1 cellular context compared by ENCODE assay signal in the genomic region with DNA sequence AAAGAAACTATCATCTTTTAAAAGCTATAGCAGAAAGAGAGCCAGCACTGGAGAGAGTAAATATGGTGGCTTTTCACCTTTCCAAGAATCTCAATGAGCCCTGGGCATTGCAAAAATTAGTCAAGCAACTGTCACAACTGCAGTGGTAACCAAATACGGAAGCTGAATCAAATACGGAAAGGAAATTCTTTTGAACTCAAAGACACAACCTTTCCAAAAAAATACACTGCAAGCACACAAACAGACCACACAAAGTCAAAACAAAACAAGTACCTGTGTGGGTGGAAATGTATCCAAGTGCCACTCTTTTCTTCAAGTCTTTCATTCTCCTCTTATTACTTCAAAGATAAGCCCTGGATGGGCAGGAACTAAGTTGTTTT.
TF ChIP-seq lines count a peak whose summit lies in the region.

No MANE protein-coding gene starts in this region.

TF ChIP-seq in GM12878, 131 proteins besides CTCF, POLR2A, EP300 and RAD21 (continued from another document and continues in another):
- peak; percentile 41; the same call in 1 of the 2 replicates for TF ChIP-seq CHD2 (IDR thresholded peaks at IDR 0.05; ENCODE audit: borderline replicate concordance, low read depth, low read length)
- TF ChIP-seq, protein P1, sequence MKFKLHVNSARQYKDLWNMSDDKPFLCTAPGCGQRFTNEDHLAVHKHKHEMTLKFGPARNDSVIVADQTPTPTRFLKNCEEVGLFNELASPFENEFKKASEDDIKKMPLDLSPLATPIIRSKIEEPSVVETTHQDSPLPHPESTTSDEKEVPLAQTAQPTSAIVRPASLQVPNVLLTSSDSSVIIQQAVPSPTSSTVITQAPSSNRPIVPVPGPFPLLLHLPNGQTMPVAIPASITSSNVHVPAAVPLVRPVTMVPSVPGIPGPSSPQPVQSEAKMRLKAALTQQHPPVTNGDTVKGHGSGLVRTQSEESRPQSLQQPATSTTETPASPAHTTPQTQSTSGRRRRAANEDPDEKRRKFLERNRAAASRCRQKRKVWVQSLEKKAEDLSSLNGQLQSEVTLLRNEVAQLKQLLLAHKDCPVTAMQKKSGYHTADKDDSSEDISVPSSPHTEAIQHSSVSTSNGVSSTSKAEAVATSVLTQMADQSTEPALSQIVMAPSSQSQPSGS (IDR thresholded peaks at IDR 0.05; ENCODE audit: low read length) = peak; percentile 93
- peak; percentile 87 for TF ChIP-seq TBL1XR1 (IDR thresholded peaks at IDR 0.05; ENCODE audit: low read depth, low read length)
- TF ChIP-seq, protein P2, sequence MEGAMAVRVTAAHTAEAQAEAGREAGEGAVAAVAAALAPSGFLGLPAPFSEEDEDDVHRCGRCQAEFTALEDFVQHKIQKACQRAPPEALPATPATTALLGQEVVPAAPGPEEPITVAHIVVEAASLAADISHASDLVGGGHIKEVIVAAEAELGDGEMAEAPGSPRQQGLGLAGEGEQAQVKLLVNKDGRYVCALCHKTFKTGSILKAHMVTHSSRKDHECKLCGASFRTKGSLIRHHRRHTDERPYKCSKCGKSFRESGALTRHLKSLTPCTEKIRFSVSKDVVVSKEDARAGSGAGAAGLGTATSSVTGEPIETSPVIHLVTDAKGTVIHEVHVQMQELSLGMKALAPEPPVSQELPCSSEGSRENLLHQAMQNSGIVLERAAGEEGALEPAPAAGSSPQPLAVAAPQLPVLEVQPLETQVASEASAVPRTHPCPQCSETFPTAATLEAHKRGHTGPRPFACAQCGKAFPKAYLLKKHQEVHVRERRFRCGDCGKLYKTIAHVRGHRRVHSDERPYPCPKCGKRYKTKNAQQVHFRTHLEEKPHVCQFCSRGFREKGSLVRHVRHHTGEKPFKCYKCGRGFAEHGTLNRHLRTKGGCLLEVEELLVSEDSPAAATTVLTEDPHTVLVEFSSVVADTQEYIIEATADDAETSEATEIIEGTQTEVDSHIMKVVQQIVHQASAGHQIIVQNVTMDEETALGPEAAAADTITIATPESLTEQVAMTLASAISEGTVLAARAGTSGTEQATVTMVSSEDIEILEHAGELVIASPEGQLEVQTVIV (IDR thresholded peaks at IDR 0.05; ENCODE audit: borderline replicate concordance, partially characterized antibody) = no peak
- TF ChIP-seq, protein P3, sequence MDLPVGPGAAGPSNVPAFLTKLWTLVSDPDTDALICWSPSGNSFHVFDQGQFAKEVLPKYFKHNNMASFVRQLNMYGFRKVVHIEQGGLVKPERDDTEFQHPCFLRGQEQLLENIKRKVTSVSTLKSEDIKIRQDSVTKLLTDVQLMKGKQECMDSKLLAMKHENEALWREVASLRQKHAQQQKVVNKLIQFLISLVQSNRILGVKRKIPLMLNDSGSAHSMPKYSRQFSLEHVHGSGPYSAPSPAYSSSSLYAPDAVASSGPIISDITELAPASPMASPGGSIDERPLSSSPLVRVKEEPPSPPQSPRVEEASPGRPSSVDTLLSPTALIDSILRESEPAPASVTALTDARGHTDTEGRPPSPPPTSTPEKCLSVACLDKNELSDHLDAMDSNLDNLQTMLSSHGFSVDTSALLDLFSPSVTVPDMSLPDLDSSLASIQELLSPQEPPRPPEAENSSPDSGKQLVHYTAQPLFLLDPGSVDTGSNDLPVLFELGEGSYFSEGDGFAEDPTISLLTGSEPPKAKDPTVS (IDR thresholded peaks at IDR 0.05; ENCODE audit: low read depth, low read length) = no peak
- TF ChIP-seq CHD4 (IDR thresholded peaks at IDR 0.05) = no peak
- TF ChIP-seq, protein P4, sequence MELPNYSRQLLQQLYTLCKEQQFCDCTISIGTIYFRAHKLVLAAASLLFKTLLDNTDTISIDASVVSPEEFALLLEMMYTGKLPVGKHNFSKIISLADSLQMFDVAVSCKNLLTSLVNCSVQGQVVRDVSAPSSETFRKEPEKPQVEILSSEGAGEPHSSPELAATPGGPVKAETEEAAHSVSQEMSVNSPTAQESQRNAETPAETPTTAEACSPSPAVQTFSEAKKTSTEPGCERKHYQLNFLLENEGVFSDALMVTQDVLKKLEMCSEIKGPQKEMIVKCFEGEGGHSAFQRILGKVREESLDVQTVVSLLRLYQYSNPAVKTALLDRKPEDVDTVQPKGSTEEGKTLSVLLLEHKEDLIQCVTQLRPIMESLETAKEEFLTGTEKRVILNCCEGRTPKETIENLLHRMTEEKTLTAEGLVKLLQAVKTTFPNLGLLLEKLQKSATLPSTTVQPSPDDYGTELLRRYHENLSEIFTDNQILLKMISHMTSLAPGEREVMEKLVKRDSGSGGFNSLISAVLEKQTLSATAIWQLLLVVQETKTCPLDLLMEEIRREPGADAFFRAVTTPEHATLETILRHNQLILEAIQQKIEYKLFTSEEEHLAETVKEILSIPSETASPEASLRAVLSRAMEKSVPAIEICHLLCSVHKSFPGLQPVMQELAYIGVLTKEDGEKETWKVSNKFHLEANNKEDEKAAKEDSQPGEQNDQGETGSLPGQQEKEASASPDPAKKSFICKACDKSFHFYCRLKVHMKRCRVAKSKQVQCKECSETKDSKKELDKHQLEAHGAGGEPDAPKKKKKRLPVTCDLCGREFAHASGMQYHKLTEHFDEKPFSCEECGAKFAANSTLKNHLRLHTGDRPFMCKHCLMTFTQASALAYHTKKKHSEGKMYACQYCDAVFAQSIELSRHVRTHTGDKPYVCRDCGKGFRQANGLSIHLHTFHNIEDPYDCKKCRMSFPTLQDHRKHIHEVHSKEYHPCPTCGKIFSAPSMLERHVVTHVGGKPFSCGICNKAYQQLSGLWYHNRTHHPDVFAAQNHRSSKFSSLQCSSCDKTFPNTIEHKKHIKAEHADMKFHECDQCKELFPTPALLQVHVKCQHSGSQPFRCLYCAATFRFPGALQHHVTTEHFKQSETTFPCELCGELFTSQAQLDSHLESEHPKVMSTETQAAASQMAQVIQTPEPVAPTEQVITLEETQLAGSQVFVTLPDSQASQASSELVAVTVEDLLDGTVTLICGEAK (IDR thresholded peaks at IDR 0.05; ENCODE audit: borderline replicate concordance) = no peak
- TF ChIP-seq DPF2 (IDR thresholded peaks at IDR 0.05) = peak; percentile 91
- TF ChIP-seq, protein P5, sequence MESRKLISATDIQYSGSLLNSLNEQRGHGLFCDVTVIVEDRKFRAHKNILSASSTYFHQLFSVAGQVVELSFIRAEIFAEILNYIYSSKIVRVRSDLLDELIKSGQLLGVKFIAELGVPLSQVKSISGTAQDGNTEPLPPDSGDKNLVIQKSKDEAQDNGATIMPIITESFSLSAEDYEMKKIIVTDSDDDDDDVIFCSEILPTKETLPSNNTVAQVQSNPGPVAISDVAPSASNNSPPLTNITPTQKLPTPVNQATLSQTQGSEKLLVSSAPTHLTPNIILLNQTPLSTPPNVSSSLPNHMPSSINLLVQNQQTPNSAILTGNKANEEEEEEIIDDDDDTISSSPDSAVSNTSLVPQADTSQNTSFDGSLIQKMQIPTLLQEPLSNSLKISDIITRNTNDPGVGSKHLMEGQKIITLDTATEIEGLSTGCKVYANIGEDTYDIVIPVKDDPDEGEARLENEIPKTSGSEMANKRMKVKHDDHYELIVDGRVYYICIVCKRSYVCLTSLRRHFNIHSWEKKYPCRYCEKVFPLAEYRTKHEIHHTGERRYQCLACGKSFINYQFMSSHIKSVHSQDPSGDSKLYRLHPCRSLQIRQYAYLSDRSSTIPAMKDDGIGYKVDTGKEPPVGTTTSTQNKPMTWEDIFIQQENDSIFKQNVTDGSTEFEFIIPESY (IDR thresholded peaks at IDR 0.05) = no peak
- peak; percentile 99 for TF ChIP-seq MTA3 (IDR thresholded peaks at IDR 0.05; ENCODE audit: borderline replicate concordance, low read length)
- TF ChIP-seq, protein P6, sequence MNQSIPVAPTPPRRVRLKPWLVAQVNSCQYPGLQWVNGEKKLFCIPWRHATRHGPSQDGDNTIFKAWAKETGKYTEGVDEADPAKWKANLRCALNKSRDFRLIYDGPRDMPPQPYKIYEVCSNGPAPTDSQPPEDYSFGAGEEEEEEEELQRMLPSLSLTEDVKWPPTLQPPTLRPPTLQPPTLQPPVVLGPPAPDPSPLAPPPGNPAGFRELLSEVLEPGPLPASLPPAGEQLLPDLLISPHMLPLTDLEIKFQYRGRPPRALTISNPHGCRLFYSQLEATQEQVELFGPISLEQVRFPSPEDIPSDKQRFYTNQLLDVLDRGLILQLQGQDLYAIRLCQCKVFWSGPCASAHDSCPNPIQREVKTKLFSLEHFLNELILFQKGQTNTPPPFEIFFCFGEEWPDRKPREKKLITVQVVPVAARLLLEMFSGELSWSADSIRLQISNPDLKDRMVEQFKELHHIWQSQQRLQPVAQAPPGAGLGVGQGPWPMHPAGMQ (IDR thresholded peaks at IDR 0.05; ENCODE audit: borderline replicate concordance) = no peak
- TF ChIP-seq NBN (IDR thresholded peaks at IDR 0.05) = peak; percentile 84
- peak; percentile 32; the same call in 1 of the 2 replicates for TF ChIP-seq SPI1 (IDR thresholded peaks at IDR 0.05; ENCODE audit: borderline replicate concordance, insufficient read depth, low read depth, low read length)
- TF ChIP-seq, protein P7, sequence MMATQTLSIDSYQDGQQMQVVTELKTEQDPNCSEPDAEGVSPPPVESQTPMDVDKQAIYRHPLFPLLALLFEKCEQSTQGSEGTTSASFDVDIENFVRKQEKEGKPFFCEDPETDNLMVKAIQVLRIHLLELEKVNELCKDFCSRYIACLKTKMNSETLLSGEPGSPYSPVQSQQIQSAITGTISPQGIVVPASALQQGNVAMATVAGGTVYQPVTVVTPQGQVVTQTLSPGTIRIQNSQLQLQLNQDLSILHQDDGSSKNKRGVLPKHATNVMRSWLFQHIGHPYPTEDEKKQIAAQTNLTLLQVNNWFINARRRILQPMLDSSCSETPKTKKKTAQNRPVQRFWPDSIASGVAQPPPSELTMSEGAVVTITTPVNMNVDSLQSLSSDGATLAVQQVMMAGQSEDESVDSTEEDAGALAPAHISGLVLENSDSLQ (IDR thresholded peaks at IDR 0.05) = peak; percentile 78
- TF ChIP-seq, protein P8, sequence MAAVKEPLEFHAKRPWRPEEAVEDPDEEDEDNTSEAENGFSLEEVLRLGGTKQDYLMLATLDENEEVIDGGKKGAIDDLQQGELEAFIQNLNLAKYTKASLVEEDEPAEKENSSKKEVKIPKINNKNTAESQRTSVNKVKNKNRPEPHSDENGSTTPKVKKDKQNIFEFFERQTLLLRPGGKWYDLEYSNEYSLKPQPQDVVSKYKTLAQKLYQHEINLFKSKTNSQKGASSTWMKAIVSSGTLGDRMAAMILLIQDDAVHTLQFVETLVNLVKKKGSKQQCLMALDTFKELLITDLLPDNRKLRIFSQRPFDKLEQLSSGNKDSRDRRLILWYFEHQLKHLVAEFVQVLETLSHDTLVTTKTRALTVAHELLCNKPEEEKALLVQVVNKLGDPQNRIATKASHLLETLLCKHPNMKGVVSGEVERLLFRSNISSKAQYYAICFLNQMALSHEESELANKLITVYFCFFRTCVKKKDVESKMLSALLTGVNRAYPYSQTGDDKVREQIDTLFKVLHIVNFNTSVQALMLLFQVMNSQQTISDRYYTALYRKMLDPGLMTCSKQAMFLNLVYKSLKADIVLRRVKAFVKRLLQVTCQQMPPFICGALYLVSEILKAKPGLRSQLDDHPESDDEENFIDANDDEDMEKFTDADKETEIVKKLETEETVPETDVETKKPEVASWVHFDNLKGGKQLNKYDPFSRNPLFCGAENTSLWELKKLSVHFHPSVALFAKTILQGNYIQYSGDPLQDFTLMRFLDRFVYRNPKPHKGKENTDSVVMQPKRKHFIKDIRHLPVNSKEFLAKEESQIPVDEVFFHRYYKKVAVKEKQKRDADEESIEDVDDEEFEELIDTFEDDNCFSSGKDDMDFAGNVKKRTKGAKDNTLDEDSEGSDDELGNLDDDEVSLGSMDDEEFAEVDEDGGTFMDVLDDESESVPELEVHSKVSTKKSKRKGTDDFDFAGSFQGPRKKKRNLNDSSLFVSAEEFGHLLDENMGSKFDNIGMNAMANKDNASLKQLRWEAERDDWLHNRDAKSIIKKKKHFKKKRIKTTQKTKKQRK (IDR thresholded peaks at IDR 0.05; ENCODE audit: low read depth, low read length) = no peak
- TF ChIP-seq, protein P9, sequence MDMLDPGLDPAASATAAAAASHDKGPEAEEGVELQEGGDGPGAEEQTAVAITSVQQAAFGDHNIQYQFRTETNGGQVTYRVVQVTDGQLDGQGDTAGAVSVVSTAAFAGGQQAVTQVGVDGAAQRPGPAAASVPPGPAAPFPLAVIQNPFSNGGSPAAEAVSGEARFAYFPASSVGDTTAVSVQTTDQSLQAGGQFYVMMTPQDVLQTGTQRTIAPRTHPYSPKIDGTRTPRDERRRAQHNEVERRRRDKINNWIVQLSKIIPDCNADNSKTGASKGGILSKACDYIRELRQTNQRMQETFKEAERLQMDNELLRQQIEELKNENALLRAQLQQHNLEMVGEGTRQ (IDR thresholded peaks at IDR 0.05; ENCODE audit: borderline replicate concordance, low read depth, low read length) = no peak
- no peak for TF ChIP-seq RELA (IDR thresholded peaks at IDR 0.05; ENCODE audit: borderline replicate concordance, partially characterized antibody)
- peak; percentile 81; the same call in 1 of the 2 replicates for TF ChIP-seq PAX5 (IDR thresholded peaks at IDR 0.05; ENCODE audit: borderline replicate concordance, low read depth, low read length)
- no peak for TF ChIP-seq MXI1 (IDR thresholded peaks at IDR 0.05; ENCODE audit: low read depth, low read length)
- peak; percentile 58; the same call in 1 of the 2 replicates for TF ChIP-seq YY1 (IDR thresholded peaks at IDR 0.05; ENCODE audit: low read depth, low read length)
- TF ChIP-seq NFXL1 (IDR thresholded peaks at IDR 0.05; ENCODE audit: borderline replicate concordance) = no peak
- TF ChIP-seq, protein P10, sequence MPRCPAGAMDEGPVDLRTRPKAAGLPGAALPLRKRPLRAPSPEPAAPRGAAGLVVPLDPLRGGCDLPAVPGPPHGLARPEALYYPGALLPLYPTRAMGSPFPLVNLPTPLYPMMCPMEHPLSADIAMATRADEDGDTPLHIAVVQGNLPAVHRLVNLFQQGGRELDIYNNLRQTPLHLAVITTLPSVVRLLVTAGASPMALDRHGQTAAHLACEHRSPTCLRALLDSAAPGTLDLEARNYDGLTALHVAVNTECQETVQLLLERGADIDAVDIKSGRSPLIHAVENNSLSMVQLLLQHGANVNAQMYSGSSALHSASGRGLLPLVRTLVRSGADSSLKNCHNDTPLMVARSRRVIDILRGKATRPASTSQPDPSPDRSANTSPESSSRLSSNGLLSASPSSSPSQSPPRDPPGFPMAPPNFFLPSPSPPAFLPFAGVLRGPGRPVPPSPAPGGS (IDR thresholded peaks at IDR 0.05; ENCODE audit: borderline replicate concordance, insufficient read depth, low read depth, low read length, poor library complexity, severe bottlenecking) = peak; percentile 81
- peak in 1 of 2 experiments; percentile 98; a peak in 2 of 4 replicates for TF ChIP-seq ETV6 (conservative IDR thresholded peaks at IDR 0.05 in 1 of 2, IDR thresholded peaks at IDR 0.05 in 1 of 2; ENCODE audit: borderline replicate concordance in 1 of 2, low read depth in 1 of 2)
- TF ChIP-seq ZBED1 (IDR thresholded peaks at IDR 0.05; ENCODE audit: borderline replicate concordance) = peak; percentile 93
- TF ChIP-seq ZNF384 (IDR thresholded peaks at IDR 0.05; ENCODE audit: borderline replicate concordance, low read depth, low read length) = no peak; the same call in 1 of the 2 replicates
- TF ChIP-seq STAT3 (IDR thresholded peaks at IDR 0.05; ENCODE audit: low read depth, low read length) = peak; percentile 50; the same call in 1 of the 2 replicates
- TF ChIP-seq SMAD1 (IDR thresholded peaks at IDR 0.05; ENCODE audit: low read depth, partially characterized antibody) = no peak
- TF ChIP-seq IRF4 (IDR thresholded peaks at IDR 0.05; ENCODE audit: low read depth, low read length) = peak; percentile 98
- no peak for TF ChIP-seq SUZ12 (IDR thresholded peaks at IDR 0.05; ENCODE audit: unreplicated experiment)
- TF ChIP-seq, protein P11, sequence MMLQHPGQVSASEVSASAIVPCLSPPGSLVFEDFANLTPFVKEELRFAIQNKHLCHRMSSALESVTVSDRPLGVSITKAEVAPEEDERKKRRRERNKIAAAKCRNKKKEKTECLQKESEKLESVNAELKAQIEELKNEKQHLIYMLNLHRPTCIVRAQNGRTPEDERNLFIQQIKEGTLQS (IDR thresholded peaks at IDR 0.05; ENCODE audit: borderline replicate concordance, extremely low read depth, low read depth, low read length) = no peak
- no peak for TF ChIP-seq RB1 (IDR thresholded peaks at IDR 0.05; ENCODE audit: borderline replicate concordance)
- peak; percentile 96 for TF ChIP-seq IKZF1 (conservative IDR thresholded peaks at IDR 0.05)
- TF ChIP-seq POLR2AphosphoS5 (IDR thresholded peaks at IDR 0.05; ENCODE audit: low read length) = no peak
